Comparison of ENCODE assay signal across 27 cellular contexts in the genomic region with DNA sequence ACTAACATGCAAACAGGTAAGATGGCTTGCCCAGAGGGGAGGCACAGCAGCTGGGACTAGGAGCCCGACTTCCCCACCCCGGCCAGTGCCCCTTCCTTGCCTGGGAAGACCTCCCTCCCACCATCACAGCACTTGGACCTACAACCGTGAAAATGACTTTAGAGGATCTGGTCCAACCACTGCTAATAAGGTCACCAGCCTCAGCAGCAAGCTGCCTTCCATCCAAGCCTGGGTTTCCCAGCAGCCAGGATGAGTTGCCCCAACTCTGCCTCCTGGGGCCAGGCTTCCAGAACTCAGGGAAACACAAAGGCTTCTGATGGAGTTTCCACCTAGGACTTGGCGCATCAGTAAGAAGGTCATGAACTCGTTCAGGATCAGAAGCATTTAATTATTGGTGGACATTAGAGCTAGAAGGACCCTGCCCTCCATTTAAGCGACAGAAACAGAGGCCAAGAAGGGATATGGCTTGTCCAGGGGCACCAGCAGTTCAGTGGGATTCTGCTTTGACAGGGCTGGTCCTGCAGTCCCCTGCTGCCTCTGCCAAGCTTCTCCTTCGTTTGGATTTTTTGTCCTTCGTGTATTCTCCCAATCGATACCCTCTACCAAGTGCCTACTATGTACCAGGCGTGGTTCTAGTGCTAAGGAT.
DNase-seq lines count a peak whose midpoint lies in the region; ATAC-seq, FAIRE-seq and TF ChIP-seq lines count a peak whose summit lies in the region.
"Had no signal": no experiment of that assay in that cellular context is flagged by ENCODE, and none has a peak within 500 bp of the region (broad histone marks: within the 10 kb centered on the region; RNA-seq: fewer than 3 reads in every experiment).

No MANE protein-coding gene starts in this region.

- TF ChIP-seq CTCF in HepG2 (CRISPR knock-in tag; IDR thresholded peaks at IDR 0.05) (no peak), right lobe of liver (IDR thresholded peaks at IDR 0.05) (no peak), nephron (IDR thresholded peaks at IDR 0.05; ENCODE audit: unreplicated experiment in 3 of 3) (no peak)

- H3K27ac Mint-ChIP-seq in nephron = peak overlapping the region in 2 of 3 experiments; percentile 92 to 98
- peak overlapping the region in 1 of 2 donors; percentile 30 for H3K27ac Mint-ChIP-seq in T-cell
- H3K27ac Mint-ChIP-seq: activated B cell treated with CpG ODN at 0.5 μM for 24 hours; activated CD8-positive, alpha-beta T cell treated with anti-CD3 and anti-CD28 coated beads for 36 hours; progenitor cell of endocrine pancreas had no signal

- H3K27me3 Mint-ChIP-seq in nephron (ENCODE audit: low read depth) (peaks cover 9% of the 10 kb centered on the region), T-cell (peaks cover 0 to 3% of the 10 kb centered on the region in 2 donors)

- H3K4me1 Mint-ChIP-seq in nephron (peaks cover 15% of the 10 kb centered on the region), T-cell (peaks cover 6 to 37% (median 18%) of the 10 kb centered on the region in 3 donors)
- H3K4me1 Mint-ChIP-seq: activated B cell treated with CpG ODN at 0.5 μM for 24 hours had no signal

- H3K27me3 ChIP-seq in HepG2 (ENCODE audit: control insufficient read depth in 1 of 2, insufficient read depth in 2 of 2, low read length in 2 of 2) (peaks cover 0 to 32% of the 10 kb centered on the region in 2 experiments; a peak in 4 of 5 replicates), right lobe of liver (no peaks in the 10 kb centered on the region), aorta (ENCODE audit: control insufficient read depth in 1 of 2, insufficient read depth in 2 of 2, low read length in 1 of 2) (no peaks in the 10 kb centered on the region)
- H3K27me3 ChIP-seq: BLaER1 had no signal

- H3K9me3 Mint-ChIP-seq in nephron (peaks cover 5% of the 10 kb centered on the region), T-cell (no peaks in the 10 kb centered on the region)

- no peaks in the 10 kb centered on the region for H3K36me3 Mint-ChIP-seq in nephron (ENCODE audit: low read depth)
- H3K36me3 Mint-ChIP-seq in T-cell = no peaks in the 10 kb centered on the region

- FAIRE-seq in HepG2 (lab: Jason Lieb, UNC) = no peak
- FAIRE-seq: A204.1, D721Med, endothelial cell of umbilical vein, small intestine had no signal

- TF ChIP-seq EP300 in HepG2 (IDR thresholded peaks at IDR 0.05; ENCODE audit: low read depth in 2 of 2, low read length in 2 of 2) = no peak
- TF ChIP-seq EP300 in HepG2 (CRISPR knock-in tag; IDR thresholded peaks at IDR 0.05; ENCODE audit: borderline replicate concordance) = no peak

- H3K9ac ChIP-seq in HepG2 (ENCODE audit: insufficient read depth, low read depth, low read length) = no peak overlapping the region
- H3K9ac ChIP-seq: BLaER1 had no signal

- no peak overlapping the region for H3K4me3 ChIP-seq in HepG2 (replicated peaks in 1 of 3; ENCODE audit: insufficient read depth in 1 of 3, low read depth in 2 of 3, low read length in 3 of 3)
- no peak overlapping the region for H3K4me3 ChIP-seq in right lobe of liver
- no peak overlapping the region for H3K4me3 ChIP-seq in aorta (ENCODE audit: low read length in 2 of 2)
- H3K4me3 ChIP-seq: BLaER1, HAP-1, heart right ventricle, lower lobe of right lung, PC-9 had no signal

- no peaks in the 10 kb centered on the region for H4K20me1 ChIP-seq in HepG2 (ENCODE audit: insufficient read depth, low read length)
- H4K20me1 ChIP-seq: BLaER1 had no signal

- H3K4me1 ChIP-seq in HepG2 (ENCODE audit: insufficient read depth, low read length) (no peaks in the 10 kb centered on the region), right lobe of liver (peaks cover 0 to 8% (median 0%) of the 10 kb centered on the region in 4 donors), aorta (ENCODE audit: control insufficient read depth in 1 of 2, insufficient read depth in 2 of 2, low read length in 2 of 2) (no peaks in the 10 kb centered on the region)
- H3K4me1 ChIP-seq: HAP-1, lower lobe of right lung had no signal

- no peak overlapping the region for H3K4me3 Mint-ChIP-seq in nephron
- no peak overlapping the region for H3K4me3 Mint-ChIP-seq in T-cell
- H3K4me3 Mint-ChIP-seq: activated B cell treated with CpG ODN at 0.5 μM for 24 hours; activated CD8-positive, alpha-beta T cell treated with anti-CD3 and anti-CD28 coated beads for 36 hours had no signal

- BruUV-seq in HepG2 (replicated peaks; lab: Mats Ljungman, UMichigan) = no TSS peak

- ATAC-seq in HepG2 = peak; percentile 36; the same call in 1 of the 3 replicates
- no peak for ATAC-seq in right lobe of liver
- peak; percentile 36 for ATAC-seq in aorta (ENCODE audit: low FRiP score)
- ATAC-seq in T-cell (replicated peaks in 1 of 4) = no peak
- ATAC-seq: activated CD8-positive, alpha-beta T cell treated with anti-CD3 and anti-CD28 coated beads for 36 hours; lower lobe of right lung had no signal

- 45% methylated on average over 10 of the region's 10 CpGs for WGBS in HepG2 (ENCODE audit: low lambda C conversion rate)
- 92% methylated on average over 6 of the region's 10 CpGs for WGBS in right lobe of liver (ENCODE audit: insufficient coverage, low coverage, low lambda C conversion rate, missing lambda C conversion rate)
- WGBS in aorta, 2 donors = 73% methylated on average over 10 of the region's 10 CpGs

- H3K4me2 ChIP-seq in HepG2 (ENCODE audit: low read depth, low read length) = no peak overlapping the region
- H3K4me2 ChIP-seq: BLaER1, PC-9 had no signal

- no peak overlapping the region for H2AFZ ChIP-seq in HepG2 (ENCODE audit: low read length)
- H2AFZ ChIP-seq: PC-9 had no signal

- intact Hi-C loops in HepG2 (cut with micrococcal nuclease; ENCODE audit: unreplicated experiment) = no loop called here
- intact Hi-C loops in right lobe of liver (cut with DNase I) = no loop called here
- intact Hi-C loops in aorta (cut with DNase I) = no loop called here

- CTCF ChIA-PET in HepG2 (lab: Yijun Ruan, JAX; ENCODE audit: low intra/inter-chr PET ratio, low total read pairs) = no interaction called here
- CTCF ChIA-PET in T-cell (lab: Charles Lee) = no interaction called here

- DNase-seq in HepG2 (ENCODE audit: low spot score) (no peak), right lobe of liver (no peak), caudate nucleus (lab: John Stamatoyannopoulos, UW) (peak in 13 of 61 donors; percentile 8 to 45 (median 20)), aorta (no peak), LoVo (ENCODE audit: low spot score) (no peak), T-cell (no peak), occipital lobe (lab: John Stamatoyannopoulos, UW) (no peak)
- DNase-seq: activated B cell treated with CpG ODN at 0.5 μM for 24 hours; activated CD8-positive, alpha-beta T cell treated with anti-CD3 and anti-CD28 coated beads for 36 hours; activated naive CD4-positive, alpha-beta T cell treated with Interleukin-2 at 50 U/mL for 16 hours; activated T-cell treated with anti-CD3 and anti-CD28 coated beads, Interleukin-2, amount 50 U/mL, for 1 hour; cortex of kidney; heart right ventricle; KG1; lower lobe of right lung; NCI-H1048; NCI-H524; PC-9; small intestine; stimulated activated CD4-positive, alpha-beta T cell treated with anti-CD3 and anti-CD28 coated beads, Interleukin-2, amount 100 ng/mL, for 48 hours had no signal

- H3K9me3 ChIP-seq in HepG2 (ENCODE audit: low read length) (peaks cover 10% of the 10 kb centered on the region; the same call in 1 of the 2 replicates), right lobe of liver (no peaks in the 10 kb centered on the region), aorta (ENCODE audit: control insufficient read depth, low read length) (no peaks in the 10 kb centered on the region)
- H3K9me3 ChIP-seq: BLaER1, HAP-1, lower lobe of right lung had no signal

- TF ChIP-seq RAD21 in HepG2 (CRISPR knock-in tag; IDR thresholded peaks at IDR 0.05) = no peak

- H3K36me3 ChIP-seq in HepG2 (replicated peaks in 1 of 2; ENCODE audit: control insufficient read depth in 1 of 2, insufficient read depth in 2 of 2, low read length in 2 of 2) = no peaks in the 10 kb centered on the region
- H3K36me3 ChIP-seq in right lobe of liver = no peaks in the 10 kb centered on the region
- H3K36me3 ChIP-seq in aorta (ENCODE audit: control insufficient read depth in 1 of 2, insufficient read depth in 2 of 2, low read length in 1 of 2) = no peaks in the 10 kb centered on the region
- H3K36me3 ChIP-seq: BLaER1, HAP-1, heart right ventricle, lower lobe of right lung had no signal

- H3K79me2 ChIP-seq in HepG2 (ENCODE audit: insufficient read depth, low read length) = no peaks in the 10 kb centered on the region

- H3K27ac ChIP-seq in HepG2 (ENCODE audit: extremely low read length, insufficient read depth, low read length) = no peak overlapping the region
- no peak overlapping the region for H3K27ac ChIP-seq in right lobe of liver
- peak overlapping the region; percentile 77 for H3K27ac ChIP-seq in caudate nucleus (ENCODE audit: low read depth, low read length)
- H3K27ac ChIP-seq in aorta (ENCODE audit: low read depth in 1 of 2, low read length in 2 of 2) = peak overlapping the region in 1 of 2 donors; percentile 32
- H3K27ac ChIP-seq: BLaER1, heart right ventricle, lower lobe of right lung, PC-9 had no signal

- TF ChIP-seq POLR2A in HepG2 (IDR thresholded peaks at IDR 0.05; ENCODE audit: insufficient read depth in 1 of 2, low read depth in 2 of 2, low read length in 2 of 2) (no peak), right lobe of liver (IDR thresholded peaks at IDR 0.05) (no peak)

- in situ Hi-C loops in HepG2 (cut with HindIII; ENCODE audit: extremely low pct_ligation_motif_present, low pct_unique_long_range_greater_than_20kb) = no loop called here

- POLR2A ChIA-PET in HepG2 (lab: Yijun Ruan, JAX) = no interaction called here
- POLR2A ChIA-PET in T-cell (lab: Charles Lee) = no interaction called here

TF ChIP-seq in HepG2, 621 proteins besides CTCF, POLR2A, EP300 and RAD21 (continues in another document):
- TF ChIP-seq CEBPB (IDR thresholded peaks at IDR 0.05; ENCODE audit: borderline replicate concordance, low read depth, low read length) (no peak), ZSCAN31 (CRISPR knock-in tag; IDR thresholded peaks at IDR 0.05; ENCODE audit: low read depth) (no peak), ZNF30 (CRISPR knock-in tag; IDR thresholded peaks at IDR 0.05) (no peak), SAFB2 (CRISPR knock-in tag; IDR thresholded peaks at IDR 0.05; ENCODE audit: borderline replicate concordance, low read depth) (no peak), HNRNPK (IDR thresholded peaks at IDR 0.05; ENCODE audit: low read depth, low read length, poor library complexity, severe bottlenecking) (no peak), ZNF432 (CRISPR knock-in tag; IDR thresholded peaks at IDR 0.05; ENCODE audit: borderline replicate concordance) (no peak), STAG1 (CRISPR knock-in tag; IDR thresholded peaks at IDR 0.05) (no peak), NFE2L2 (IDR thresholded peaks at IDR 0.05; ENCODE audit: low read length) (no peak), ZIK1 (CRISPR knock-in tag; IDR thresholded peaks at IDR 0.05; ENCODE audit: borderline replicate concordance, low read depth) (no peak), ZNF652 (CRISPR knock-in tag; IDR thresholded peaks at IDR 0.05; ENCODE audit: borderline replicate concordance, low read depth) (no peak), ZNF296 (CRISPR knock-in tag; conservative IDR thresholded peaks at IDR 0.05) (no peak)

Comparison
In these comparisons a context has a peak if more than half of its experiments do, and no peak if none do; other contexts are left out.
1. ATAC-seq: peak in HepG2 (single experiment) and aorta (single experiment); none in right lobe of liver (0 of 4) and T-cell (0 of 4).